ENCODE assay signal across 8 cellular contexts in genomic region chr22:23565288-23565941, GRCh38. TPM values are rescaled to one million over a fixed set of nuclear protein-coding genes. Genes with fewer than 3 reads are reported as not detected.
DNase-seq lines count a peak whose midpoint lies in the region; ATAC-seq and TF ChIP-seq lines count a peak whose summit lies in the region.

No MANE protein-coding gene starts in this region.

- no peaks in the 10 kb centered on the region for H3K9me3 Mint-ChIP-seq in endothelial cell (ENCODE audit: unreplicated experiment)

- no peaks in the 10 kb centered on the region for H3K36me3 Mint-ChIP-seq in endothelial cell (ENCODE audit: low read depth, unreplicated experiment)

- no peaks in the 10 kb centered on the region for H3K9me3 ChIP-seq in osteoblast (ENCODE audit: low read depth, low read length)

- H3K27ac Mint-ChIP-seq in endothelial cell (ENCODE audit: unreplicated experiment) = no peak overlapping the region

- ATAC-seq in GM18519 (IDR thresholded peaks at IDR 0.05; ENCODE audit: low FRiP score, unreplicated experiment) (no peak), GM18858 (IDR thresholded peaks at IDR 0.05; ENCODE audit: unreplicated experiment) (no peak)

- H3K4me3 Mint-ChIP-seq in endothelial cell (ENCODE audit: unreplicated experiment) = peak overlapping the region; percentile 83

- H2AFZ ChIP-seq in osteoblast (ENCODE audit: low read length) = no peak overlapping the region

- no peaks in the 10 kb centered on the region for H3K36me3 ChIP-seq in osteoblast (ENCODE audit: insufficient read depth, low read length)

- H4K20me1 ChIP-seq in osteoblast (ENCODE audit: insufficient read depth, low read length) = no peaks in the 10 kb centered on the region

- DNase-seq in NCI-H82 (lab: John Stamatoyannopoulos, UW) (peak; percentile 42), NCI-H82 treated with DMSO at 0.1 percent for 48 hours (lab: John Stamatoyannopoulos, UW; ENCODE audit: unreplicated experiment) (no peak), RKO (ENCODE audit: low spot score) (peak; percentile 12), endothelial cell (ENCODE audit: low spot score) (no peak), osteoblast (ENCODE audit: insufficient read length, low spot score, missing footprints) (peak; percentile 84), SW 1271 (lab: John Stamatoyannopoulos, UW) (no peak)

- no peaks in the 10 kb centered on the region for H3K4me1 Mint-ChIP-seq in endothelial cell (ENCODE audit: unreplicated experiment)

- H3K27ac ChIP-seq in osteoblast (ENCODE audit: low read depth, low read length) = no peak overlapping the region

- H3K79me2 ChIP-seq in osteoblast (ENCODE audit: insufficient read depth, low read length) = no peaks in the 10 kb centered on the region

- peaks cover 17% of the 10 kb centered on the region for H3K27me3 Mint-ChIP-seq in endothelial cell (ENCODE audit: unreplicated experiment)

- H3K27me3 ChIP-seq in osteoblast (ENCODE audit: insufficient read depth, low read length) = peaks cover 21% of the 10 kb centered on the region

- H3K4me2 ChIP-seq in osteoblast (ENCODE audit: insufficient read depth, low read length) = no peak overlapping the region

- TF ChIP-seq CTCF in endothelial cell (IDR thresholded peaks at IDR 0.05; ENCODE audit: unreplicated experiment) (no peak), osteoblast (IDR thresholded peaks at IDR 0.05; ENCODE audit: extremely low read depth, low read depth, low read length) (no peak)

- H3K4me3 ChIP-seq in osteoblast (ENCODE audit: insufficient read depth, low read length) = no peak overlapping the region

- no peaks in the 10 kb centered on the region for H3K4me1 ChIP-seq in osteoblast (ENCODE audit: insufficient read depth, low read length)

RNA-seq across cellular contexts. Expression of gene IGLL1, which starts 14.7 kb away (rescaled TPM):
- total RNA-seq in endothelial cell (ENCODE audit: unreplicated experiment) (not detected), osteoblast (not detected in 2 replicates)

Comparison
In these comparisons a context has a peak if more than half of its experiments do, and no peak if none do; other contexts are left out.
1. DNase-seq: peak in NCI-H82 (single experiment), RKO (single experiment) and osteoblast (single experiment); none in NCI-H82 treated with DMSO at 0.1 percent for 48 hours (single experiment), endothelial cell (single experiment) and SW 1271 (0 of 2).